Comparison of ENCODE assay signal across 8 cellular contexts in genomic region chr3:97823081-97823480, GRCh38. TPM values are rescaled to one million over a fixed set of nuclear protein-coding genes. Genes with fewer than 3 reads are reported as not detected.
DNase-seq lines count a peak whose midpoint lies in the region; ATAC-seq and TF ChIP-seq lines count a peak whose summit lies in the region.

No MANE protein-coding gene starts in this region.

- H3K4me1 ChIP-seq in DND-41 (ENCODE audit: insufficient read depth, low read length), result peaks cover 34% of the 10 kb centered on the region
- peaks cover 2% of the 10 kb centered on the region for H3K4me1 ChIP-seq in RWPE2 (ENCODE audit: insufficient read depth, poor library complexity, severe bottlenecking)
- no peaks in the 10 kb centered on the region for H3K4me1 ChIP-seq in prostate gland (replicated peaks)

- H3K79me2 ChIP-seq in DND-41 (ENCODE audit: insufficient read depth, low read length), result peaks cover 11% of the 10 kb centered on the region

- no peak overlapping the region for H2AFZ ChIP-seq in DND-41 (ENCODE audit: low read depth, low read length)

- no peak overlapping the region for H3K27ac ChIP-seq in DND-41 (ENCODE audit: low read length)
- H3K27ac ChIP-seq in RWPE2 (ENCODE audit: poor library complexity, severe bottlenecking), result no peak overlapping the region
- peak overlapping the region; percentile 79 to 85 for H3K27ac ChIP-seq in prostate gland

- DNase-seq in DND-41 (no peak), RWPE2 (ENCODE audit: low spot score) (no peak), fibroblast of peridontal ligament (ENCODE audit: extremely low read depth) (peak; percentile 13), prostate gland (ENCODE audit: low spot score) (no peak), NCI-H187 treated with DMSO at 0.1 percent for 48 hours (lab: John Stamatoyannopoulos, UW) (no peak), activated gamma-delta T cell treated with Interleukin-2 at 50 U/mL for 16 hours (no peak)

- H3K4me3 ChIP-seq in DND-41 (ENCODE audit: low read depth in 1 of 2, low read length in 2 of 2) (peak overlapping the region in 1 of 2 experiments; percentile 83; a peak in 2 of 4 replicates), RWPE2 (ENCODE audit: severe bottlenecking) (peak overlapping the region; percentile 68), prostate gland (peak overlapping the region; percentile 55 to 81)

- TF ChIP-seq POLR2A in prostate gland (IDR thresholded peaks at IDR 0.05), result no peak

- H3K9ac ChIP-seq in DND-41 (ENCODE audit: low read depth, low read length), result peak overlapping the region; percentile 89; the same call in 1 of the 2 replicates

- intact Hi-C loops in prostate gland (cut with DNase I), result loop anchor here (5.0 kb wide), 1 partner anchor 149 kb away; the partner anchor contains the start of gene RIOX2

- TF ChIP-seq CTCF in DND-41 (IDR thresholded peaks at IDR 0.05; ENCODE audit: borderline replicate concordance, extremely low read depth, low read length, poor library complexity, severe bottlenecking) (no peak), RWPE2 (IDR thresholded peaks at IDR 0.05; ENCODE audit: poor library complexity, severe bottlenecking) (no peak), prostate gland (IDR thresholded peaks at IDR 0.05) (no peak)

- ATAC-seq in DND-41 (ENCODE audit: insufficient read depth, low read depth) (no peak), RWPE2 (ENCODE audit: low read depth) (no peak), GM21526 (IDR thresholded peaks at IDR 0.05; ENCODE audit: low FRiP score, unreplicated experiment) (no peak), GM19397 (IDR thresholded peaks at IDR 0.05; ENCODE audit: unreplicated experiment) (no peak)

- H3K36me3 ChIP-seq in DND-41 (ENCODE audit: insufficient read depth, low read length) (no peaks in the 10 kb centered on the region), RWPE2 (ENCODE audit: low read depth) (no peaks in the 10 kb centered on the region), prostate gland (no peaks in the 10 kb centered on the region)

- 46% methylated on average over 10 of the region's 10 CpGs for WGBS in prostate gland

- 0 out of 2 replicates have a peak, but pooled peaks cover 2% of the 10 kb centered on the region for H4K20me1 ChIP-seq in DND-41 (ENCODE audit: insufficient read depth, low read length)

- H3K27me3 ChIP-seq in DND-41 (ENCODE audit: insufficient read depth, low read length, poor library complexity) (no peaks in the 10 kb centered on the region), RWPE2 (ENCODE audit: insufficient read depth, poor library complexity, severe bottlenecking) (no peaks in the 10 kb centered on the region), prostate gland (replicated peaks; ENCODE audit: insufficient read depth) (no peaks in the 10 kb centered on the region)

- H3K4me2 ChIP-seq in DND-41 (ENCODE audit: insufficient read depth, low read length), result peak overlapping the region; percentile 95

- H3K9me3 ChIP-seq in DND-41 (ENCODE audit: insufficient read depth, low read length, severe bottlenecking) (no peaks in the 10 kb centered on the region), RWPE2 (ENCODE audit: severe bottlenecking) (no peaks in the 10 kb centered on the region), prostate gland (no peaks in the 10 kb centered on the region)

RNA-seq across cellular contexts. Expression of gene CRYBG3, which starts 1.3 kb away (rescaled TPM):
- total RNA-seq in prostate gland, result 10 to 100 TPM; 22.0 to 23.5 TPM

RNA-seq across cellular contexts. Expression of gene ARL6, which starts 58.5 kb away (rescaled TPM):
- 1 to 10 TPM; 4.9 to 7.6 TPM for total RNA-seq in prostate gland

Comparison
In these comparisons a context has a peak if more than half of its experiments do, and no peak if none do; other contexts are left out.
1. H3K27ac ChIP-seq: peak in prostate gland (2 of 2); none in DND-41 (single experiment) and RWPE2 (single experiment).